In the genomic region with DNA sequence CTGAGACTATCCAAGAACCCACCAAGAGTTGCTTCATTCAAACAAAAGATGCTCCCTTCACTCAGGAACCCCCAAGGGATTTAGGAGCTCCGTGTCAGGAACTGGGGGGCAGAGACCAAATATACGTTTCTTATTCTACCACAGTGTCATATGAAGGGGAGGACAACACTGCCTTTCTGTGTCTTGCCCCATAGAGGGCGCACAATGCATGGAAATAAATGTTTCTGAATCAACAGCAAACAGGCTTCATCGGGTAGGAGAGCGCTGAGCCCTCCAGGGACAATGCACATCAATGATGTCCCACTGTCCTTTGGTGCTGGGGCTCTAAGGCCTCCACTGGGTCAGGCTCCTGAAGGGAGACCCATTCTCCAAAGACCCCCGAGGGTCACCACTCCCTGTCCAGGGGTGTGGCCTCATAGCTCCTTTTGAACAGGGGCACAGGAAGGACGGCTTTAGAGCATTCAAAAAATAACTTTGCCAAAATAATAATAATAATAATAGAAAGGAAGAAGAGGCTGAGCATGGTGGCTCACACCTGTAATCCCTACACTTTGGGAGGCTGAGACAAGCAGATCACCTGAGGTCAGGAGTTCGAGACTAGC, we compare ENCODE assay signal across 8 cellular contexts. TPM values are rescaled to one million over a fixed set of nuclear protein-coding genes. Genes with fewer than 3 reads are reported as not detected.
A peak's percentile ranks its signal among the peaks of the same experiment; 100 is the strongest.
DNase-seq lines count a peak whose midpoint lies in the region; ATAC-seq lines count a peak whose summit lies in the region.

No MANE protein-coding gene starts in this region.

- peak; percentile 66 for ATAC-seq in GM18868 (IDR thresholded peaks at IDR 0.05; ENCODE audit: unreplicated experiment)
- ATAC-seq in HG02973 (IDR thresholded peaks at IDR 0.05; ENCODE audit: unreplicated experiment): peak; percentile 57
- peak; percentile 53 to 57 for ATAC-seq in activated T-cell treated with anti-CD3 and anti-CD28 coated beads, Interleukin-2, amount 50 U/mL, for 72 hours (replicated peaks in 1 of 2)
- peak; percentile 72 for ATAC-seq in left ventricle myocardium superior
- peak; percentile 55 for ATAC-seq in sciatic nerve

- no peak overlapping the region for H3K4me3 Mint-ChIP-seq in activated T-cell treated with anti-CD3 and anti-CD28 coated beads, Interleukin-2, amount 50 U/mL, for 72 hours

- peaks cover 6% of the 10 kb centered on the region for H3K4me1 Mint-ChIP-seq in activated T-cell treated with anti-CD3 and anti-CD28 coated beads, Interleukin-2, amount 50 U/mL, for 72 hours (ENCODE audit: low read depth)

- peaks cover 5% of the 10 kb centered on the region for H3K27me3 Mint-ChIP-seq in activated T-cell treated with anti-CD3 and anti-CD28 coated beads, Interleukin-2, amount 50 U/mL, for 72 hours (ENCODE audit: low read depth)

- DNase-seq in D341Med (ENCODE audit: low spot score): peak; percentile 29
- DNase-seq in NCI-H1930 (lab: John Stamatoyannopoulos, UW): peak; percentile 3 to 37
- DNase-seq in activated T-cell treated with anti-CD3 and anti-CD28 coated beads, Interleukin-2, amount 50 U/mL, for 72 hours: peak; percentile 29 to 42
- DNase-seq in left ventricle myocardium superior: no peak
- DNase-seq in sciatic nerve (ENCODE audit: low spot score): peak; percentile 60
- DNase-seq in activated CD4-positive, CD25-positive, alpha-beta regulatory T cell treated with anti-CD3 and anti-CD28 coated beads, Interleukin-2, amount 50 U/mL, for 72 hours: no peak

- intact Hi-C loops in left ventricle myocardium superior (cut with micrococcal nuclease) (no loop called here), sciatic nerve (cut with DNase I) (no loop called here)

- H3K36me3 Mint-ChIP-seq in activated T-cell treated with anti-CD3 and anti-CD28 coated beads, Interleukin-2, amount 50 U/mL, for 72 hours (ENCODE audit: insufficient read depth in 2 of 2): no peaks in the 10 kb centered on the region

- H3K27ac Mint-ChIP-seq in activated T-cell treated with anti-CD3 and anti-CD28 coated beads, Interleukin-2, amount 50 U/mL, for 72 hours: no peak overlapping the region

- no peaks in the 10 kb centered on the region for H3K9me3 Mint-ChIP-seq in activated T-cell treated with anti-CD3 and anti-CD28 coated beads, Interleukin-2, amount 50 U/mL, for 72 hours

RNA-seq across cellular contexts. Expression of gene PLG, which starts 31.1 kb away (rescaled TPM):
- total RNA-seq in activated T-cell treated with anti-CD3 and anti-CD28 coated beads, Interleukin-2, amount 50 U/mL, for 72 hours: under 1 TPM; 0.41 to 0.49 TPM
- total RNA-seq in left ventricle myocardium superior: 0.37 TPM
- 0.58 TPM for total RNA-seq in sciatic nerve

Comparison
In these comparisons a context has a peak if more than half of its experiments do, and no peak if none do; other contexts are left out.
1. DNase-seq: peak in D341Med (single experiment), NCI-H1930 (2 of 2), activated T-cell treated with anti-CD3 and anti-CD28 coated beads, Interleukin-2, amount 50 U/mL, for 72 hours (2 of 2) and sciatic nerve (single experiment); none in left ventricle myocardium superior (single experiment) and activated CD4-positive, CD25-positive, alpha-beta regulatory T cell treated with anti-CD3 and anti-CD28 coated beads, Interleukin-2, amount 50 U/mL, for 72 hours (single experiment).
2. Peak in every context shown above with its lines, with median percentiles within 50 percentile points of each other: ATAC-seq.